In genomic region chr9:112764837-112765236, GRCh38 we compare ENCODE assay signal across 14 cellular contexts. TPM values are rescaled to one million over a fixed set of nuclear protein-coding genes. Genes with fewer than 3 reads are reported as not detected.
DNase-seq lines count a peak whose midpoint lies in the region; ATAC-seq and TF ChIP-seq lines count a peak whose summit lies in the region.
"Had no signal": no experiment of that assay in that cellular context is flagged by ENCODE, and none has a peak within 500 bp of the region (broad histone marks: within the 10 kb centered on the region; RNA-seq: fewer than 3 reads in every experiment).

No MANE protein-coding gene starts in this region.

- H3K4me3 Mint-ChIP-seq in stimulated activated naive B cell treated with anti-CD40 and anti-IgM and Interleukin-4, amounts not matched to agents 10 μg/mL and 1 μg/mL and 100 μg/mL, for 72 hours = no peak overlapping the region
- H3K4me3 Mint-ChIP-seq: activated naive CD8-positive, alpha-beta T cell; natural killer cell treated with Interleukin-12 subunit alpha and Interleukin-12 subunit beta and Interleukin-15 and Interleukin-18, amount 100 ng/mL, for 72 hours had no signal

- H3K4me1 ChIP-seq in Karpas-422 (ENCODE audit: low read length) = 0 out of 2 replicates have a peak, but pooled peaks cover under 1% of the 10 kb centered on the region
- H3K4me1 ChIP-seq in sigmoid colon = peaks cover 0 to 35% (median 10%) of the 10 kb centered on the region in 4 donors

- H3K36me3 ChIP-seq in Karpas-422 (ENCODE audit: insufficient read depth, low read length) (peaks cover 9% of the 10 kb centered on the region; the same call in 1 of the 2 replicates), brain microvascular endothelial cell (replicated peaks) (no peaks in the 10 kb centered on the region), sigmoid colon (no peaks in the 10 kb centered on the region)

- no peak for TF ChIP-seq EP300 in sigmoid colon (IDR thresholded peaks at IDR 0.05)

- H4K20me1 ChIP-seq in Karpas-422 (ENCODE audit: insufficient read depth, low read depth, low read length) = peaks cover 16% of the 10 kb centered on the region; the same call in 1 of the 2 replicates

- H3K4me3 ChIP-seq in Karpas-422 (ENCODE audit: low read length) (no peak overlapping the region), brain microvascular endothelial cell (ENCODE audit: low read depth, low read length) (no peak overlapping the region), sigmoid colon (no peak overlapping the region)

- H3K36me3 Mint-ChIP-seq in stimulated activated naive B cell treated with anti-CD40 and anti-IgM and Interleukin-4, amounts not matched to agents 10 μg/mL and 1 μg/mL and 100 μg/mL, for 72 hours = peaks cover 6 to 14% of the 10 kb centered on the region in 2 donors

- H2AFZ ChIP-seq in Karpas-422 (ENCODE audit: low read length) = no peak overlapping the region

- no peaks in the 10 kb centered on the region for H3K9me2 ChIP-seq in Karpas-422 (replicated peaks; ENCODE audit: insufficient read depth, low read length)

- peak overlapping the region; percentile 3 for H3K27ac Mint-ChIP-seq in stimulated activated naive B cell treated with anti-CD40 and anti-IgM and Interleukin-4, amounts not matched to agents 10 μg/mL and 1 μg/mL and 100 μg/mL, for 72 hours
- H3K27ac Mint-ChIP-seq: activated naive CD8-positive, alpha-beta T cell; natural killer cell treated with Interleukin-12 subunit alpha and Interleukin-12 subunit beta and Interleukin-15 and Interleukin-18, amount 100 ng/mL, for 72 hours had no signal

- ATAC-seq in left colon = peak; percentile 99
- no peak for ATAC-seq in stimulated activated naive B cell treated with anti-CD40 and anti-IgM and Interleukin-4, amounts not matched to agents 10 μg/mL and 1 μg/mL and 100 μg/mL, for 72 hours (replicated peaks)
- ATAC-seq: natural killer cell treated with Interleukin-12 subunit alpha and Interleukin-12 subunit beta and Interleukin-15 and Interleukin-18, amount 100 ng/mL, for 72 hours had no signal

- no peak overlapping the region for H3K27ac ChIP-seq in Karpas-422 (ENCODE audit: low read length)
- no peak overlapping the region for H3K27ac ChIP-seq in brain microvascular endothelial cell
- no peak overlapping the region for H3K27ac ChIP-seq in sigmoid colon
- H3K27ac ChIP-seq: 22Rv1 had no signal

- H3K9me3 Mint-ChIP-seq in stimulated activated naive B cell treated with anti-CD40 and anti-IgM and Interleukin-4, amounts not matched to agents 10 μg/mL and 1 μg/mL and 100 μg/mL, for 72 hours = peaks cover 0 to 3% of the 10 kb centered on the region in 2 donors
- H3K9me3 Mint-ChIP-seq: natural killer cell treated with Interleukin-12 subunit alpha and Interleukin-12 subunit beta and Interleukin-15 and Interleukin-18, amount 100 ng/mL, for 72 hours had no signal

- no peaks in the 10 kb centered on the region for H3K27me3 Mint-ChIP-seq in stimulated activated naive B cell treated with anti-CD40 and anti-IgM and Interleukin-4, amounts not matched to agents 10 μg/mL and 1 μg/mL and 100 μg/mL, for 72 hours
- H3K27me3 Mint-ChIP-seq: activated naive CD8-positive, alpha-beta T cell had no signal

- intact Hi-C loops in left colon (cut with DNase I, micrococcal nuclease) = no loop called here
- intact Hi-C loops in sigmoid colon (cut with DNase I) = no loop called here

- H3K79me2 ChIP-seq in Karpas-422 (ENCODE audit: low read length) = peaks cover 89% of the 10 kb centered on the region

- no peak overlapping the region for H3K9ac ChIP-seq in Karpas-422 (ENCODE audit: low read length)

- no peak for TF ChIP-seq CTCF in brain microvascular endothelial cell (IDR thresholded peaks at IDR 0.05; ENCODE audit: low read depth, low read length, missing control alignments)
- no peak for TF ChIP-seq CTCF in sigmoid colon (IDR thresholded peaks at IDR 0.05)

- TF ChIP-seq POLR2A in sigmoid colon (IDR thresholded peaks at IDR 0.05) = no peak

- no peak overlapping the region for H3K4me2 ChIP-seq in Karpas-422 (ENCODE audit: low read depth, low read length, poor library complexity, severe bottlenecking)

- in situ Hi-C loops in brain microvascular endothelial cell (cut with HindIII; ENCODE audit: low pct_ligation_motif_present, low sequenced_read_pairs) = no loop called here

- no peaks in the 10 kb centered on the region; the same call in 1 of the 2 replicates for H3K9me3 ChIP-seq in Karpas-422 (ENCODE audit: low read length)
- no peaks in the 10 kb centered on the region for H3K9me3 ChIP-seq in sigmoid colon

- 30 to 69% methylated on average over 7 of the region's 7 CpGs for WGBS in sigmoid colon, 2 donors

- H3K4me1 Mint-ChIP-seq in stimulated activated naive B cell treated with anti-CD40 and anti-IgM and Interleukin-4, amounts not matched to agents 10 μg/mL and 1 μg/mL and 100 μg/mL, for 72 hours = peaks cover 37 to 44% of the 10 kb centered on the region in 2 donors

- peak; percentile 12 for DNase-seq in NCI-H146 (lab: John Stamatoyannopoulos, UW)
- DNase-seq in NCI-H146 treated with DMSO at 0.1 percent for 48 hours (lab: John Stamatoyannopoulos, UW; ENCODE audit: unreplicated experiment) = no peak
- peak; percentile 68 for DNase-seq in SW480 (ENCODE audit: low spot score)
- peak; percentile 65 to 85 for DNase-seq in left colon
- no peak for DNase-seq in stimulated activated naive B cell treated with anti-CD40 and anti-IgM and Interleukin-4, amounts not matched to agents 10 μg/mL and 1 μg/mL and 100 μg/mL, for 72 hours
- DNase-seq in Karpas-422 = no peak
- DNase-seq in brain microvascular endothelial cell = no peak
- DNase-seq in sigmoid colon = no peak
- DNase-seq: central memory CD4-positive, alpha-beta T cell; MM.1S; stimulated activated naive CD4-positive, alpha-beta T cell had no signal

- H3K27me3 ChIP-seq in Karpas-422 (ENCODE audit: low read length) (no peaks in the 10 kb centered on the region), brain microvascular endothelial cell (replicated peaks) (no peaks in the 10 kb centered on the region), sigmoid colon (no peaks in the 10 kb centered on the region)

RNA-seq across cellular contexts. Expression of gene SNX30, which starts 14.3 kb away (rescaled TPM):
- total RNA-seq in left colon (10 to 100 TPM; 30.7 to 35.3 TPM), sigmoid colon (1 to 10 TPM; 6.4 to 10.0 (median 8.2) TPM)
- total RNA-seq in Karpas-422 (2014; rRNA removed; shearing (Covaris generic); ENCODE audit: low replicate concordance) = 41.1 and 43.8 TPM in 2 replicates
- 10 to 100 TPM in 1 of 3 donors, 1 to 10 TPM in 2; 7.8 to 16.4 (median 9.3) TPM for polyA plus RNA-seq in sigmoid colon

RNA-seq across cellular contexts. Expression of gene INIP, which starts 46.9 kb away (rescaled TPM):
- total RNA-seq in left colon (10 to 100 TPM; 27.3 to 31.9 TPM), sigmoid colon (10 to 100 TPM; 10.0 to 16.8 (median 12.3) TPM)
- 37.0 and 51.0 TPM in 2 replicates for total RNA-seq in Karpas-422 (2014; rRNA removed; shearing (Covaris generic); ENCODE audit: low replicate concordance)
- polyA plus RNA-seq in sigmoid colon = 10 to 100 TPM; 12.6 to 28.4 (median 19.6) TPM

Comparison
In these comparisons a context has a peak if more than half of its experiments do, and no peak if none do; other contexts are left out.
1. DNase-seq: peak in NCI-H146 (single experiment), SW480 (single experiment) and left colon (2 of 2); none in NCI-H146 treated with DMSO at 0.1 percent for 48 hours (single experiment), stimulated activated naive B cell treated with anti-CD40 and anti-IgM and Interleukin-4, amounts not matched to agents 10 μg/mL and 1 μg/mL and 100 μg/mL, for 72 hours (single experiment), Karpas-422 (single experiment), brain microvascular endothelial cell (single experiment) and sigmoid colon (single experiment).